In the genomic region with DNA sequence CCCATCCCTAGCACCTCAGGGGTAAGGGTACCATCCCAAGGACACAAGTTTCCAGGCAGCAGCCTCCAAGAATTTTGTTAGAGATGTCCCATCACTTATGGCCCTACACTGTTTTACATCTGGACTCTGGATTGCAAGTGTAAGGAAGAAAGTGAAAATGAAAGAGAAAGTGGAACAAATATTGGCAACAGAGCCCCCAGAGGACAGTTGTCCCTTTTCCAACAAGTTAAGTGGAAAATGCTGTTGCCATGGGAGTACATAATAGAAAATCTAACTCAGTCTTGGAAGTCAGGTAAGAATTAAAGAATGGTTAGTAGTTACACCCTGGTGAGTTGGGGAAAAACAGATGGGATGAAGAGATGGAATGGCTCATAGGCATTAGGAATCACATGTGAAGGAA, we compare ENCODE assay signal across 7 cellular contexts. TPM values are rescaled to one million over a fixed set of nuclear protein-coding genes. Genes with fewer than 3 reads are reported as not detected.
DNase-seq lines count a peak whose midpoint lies in the region; ATAC-seq and TF ChIP-seq lines count a peak whose summit lies in the region.

No MANE protein-coding gene starts in this region.

- ATAC-seq in HG02759 (IDR thresholded peaks at IDR 0.05; ENCODE audit: unreplicated experiment) (peak; percentile 56), HG02973 (IDR thresholded peaks at IDR 0.05; ENCODE audit: unreplicated experiment) (no peak)
- ATAC-seq in activated T-helper 17 cell treated with anti-CD3 and anti-CD28 coated beads, Interleukin-2, amount 50 U/mL, for 72 hours (replicated peaks), result no peak

- H3K36me3 Mint-ChIP-seq in activated T-helper 17 cell treated with anti-CD3 and anti-CD28 coated beads, Interleukin-2, amount 50 U/mL, for 72 hours (ENCODE audit: low read depth), result peaks cover 91% of the 10 kb centered on the region

- H3K27ac Mint-ChIP-seq in activated T-helper 17 cell treated with anti-CD3 and anti-CD28 coated beads, Interleukin-2, amount 50 U/mL, for 72 hours, result peak overlapping the region; percentile 15

- TF ChIP-seq CTCF in GM12873 (IDR thresholded peaks at IDR 0.05; ENCODE audit: insufficient read depth, low read depth, low read length, missing control alignments), result peak; percentile 25

- peaks cover 9% of the 10 kb centered on the region for H3K4me1 Mint-ChIP-seq in activated T-helper 17 cell treated with anti-CD3 and anti-CD28 coated beads, Interleukin-2, amount 50 U/mL, for 72 hours

- H3K4me3 Mint-ChIP-seq in activated T-helper 17 cell treated with anti-CD3 and anti-CD28 coated beads, Interleukin-2, amount 50 U/mL, for 72 hours, result peak overlapping the region; percentile 25

- no peaks in the 10 kb centered on the region for H3K27me3 Mint-ChIP-seq in activated T-helper 17 cell treated with anti-CD3 and anti-CD28 coated beads, Interleukin-2, amount 50 U/mL, for 72 hours

- DNase-seq in medulla oblongata (ENCODE audit: extremely low spot score) (peak; percentile 37), NCI-H146 (lab: John Stamatoyannopoulos, UW) (no peak)
- DNase-seq in stimulated activated CD4-positive, alpha-beta T cell treated with anti-CD3 and anti-CD28 coated beads, Interleukin-4, amount 100 ng/mL, for 1 hour, result no peak

- H3K9me3 Mint-ChIP-seq in activated T-helper 17 cell treated with anti-CD3 and anti-CD28 coated beads, Interleukin-2, amount 50 U/mL, for 72 hours, result no peaks in the 10 kb centered on the region

RNA-seq across cellular contexts. Expression of a gene that starts 50.6 kb away (rescaled TPM):
- total RNA-seq in activated T-helper 17 cell treated with anti-CD3 and anti-CD28 coated beads, Interleukin-2, amount 50 U/mL, for 72 hours, result 10 to 100 TPM; 21.3 to 29.7 TPM
